ENCODE assay signal across 31 cellular contexts in genomic region chr5:139740993-139741672, GRCh38. TPM values are rescaled to one million over a fixed set of nuclear protein-coding genes. Genes with fewer than 3 reads are reported as not detected.
DNase-seq lines count a peak whose midpoint lies in the region; TF ChIP-seq lines count a peak whose summit lies in the region.
"Had no signal": no experiment of that assay in that cellular context is flagged by ENCODE, and none has a peak within 500 bp of the region (broad histone marks: within the 10 kb centered on the region; RNA-seq: fewer than 3 reads in every experiment).

No MANE protein-coding gene starts in this region.

- no peak overlapping the region for H3K9ac ChIP-seq in endodermal cell (ENCODE audit: extremely low read depth, low read length, poor library complexity, severe bottlenecking)
- H3K9ac ChIP-seq: parathyroid adenoma, SK-N-SH had no signal

- no peak overlapping the region for H3K4me3 Mint-ChIP-seq in endodermal cell
- H3K4me3 Mint-ChIP-seq: activated CD4-positive, alpha-beta T cell treated with anti-CD3 and anti-CD28 coated beads for 36 hours; activated CD8-positive, alpha-beta T cell treated with anti-CD3 and anti-CD28 coated beads, Interleukin-2, amount 10 ng/mL, durations not matched to agents 7 days and 5 days; activated naive CD8-positive, alpha-beta T cell treated with anti-CD3 and anti-CD28 coated beads, Interleukin-2, amount 50 U/mL, for 24 hours; natural killer cell; T-helper 17 cell had no signal

- H3K4me1 ChIP-seq in DOHH2 (ENCODE audit: control insufficient read depth, low read length) (peaks cover 45% of the 10 kb centered on the region), endodermal cell (ENCODE audit: control insufficient read depth, insufficient read depth, low read length) (peaks cover 4% of the 10 kb centered on the region)
- H3K4me1 ChIP-seq: parathyroid adenoma had no signal

- H3K4me3 ChIP-seq in DOHH2 (ENCODE audit: low read length): peak overlapping the region; percentile 31; the same call in 1 of the 2 replicates
- no peak overlapping the region for H3K4me3 ChIP-seq in WERI-Rb-1 (ENCODE audit: low read depth, low read length)
- no peak overlapping the region for H3K4me3 ChIP-seq in endodermal cell (ENCODE audit: low read length)
- H3K4me3 ChIP-seq: right atrium auricular region, upper lobe of left lung had no signal

- no peaks in the 10 kb centered on the region for H4K20me1 ChIP-seq in DOHH2 (ENCODE audit: control insufficient read depth, insufficient read depth, low read depth, low read length)

- DNase-seq in WERI-Rb-1 (no peak), endodermal cell (no peak), retina (peak; percentile 33), NCI-H2107 (lab: John Stamatoyannopoulos, UW) (no peak), AG08395 (ENCODE audit: low spot score) (no peak)
- no peak for DNase-seq in activated naive CD4-positive, alpha-beta T cell treated with anti-CD3 and anti-CD28 coated beads, Interleukin-2, amount 50 U/mL, for 16 hours
- DNase-seq: activated CD4-positive, alpha-beta T cell treated with anti-CD3 and anti-CD28 coated beads for 36 hours; activated CD8-positive, alpha-beta T cell treated with anti-CD3 and anti-CD28 coated beads, Interleukin-2, amount 10 ng/mL, durations not matched to agents 7 days and 5 days; activated effector memory CD4-positive, alpha-beta T cell treated with anti-CD3 and anti-CD28 coated beads, Interleukin-2, amount 50 U/mL, for 16 hours; activated naive CD8-positive, alpha-beta T cell treated with anti-CD3 and anti-CD28 coated beads, Interleukin-2, amount 50 U/mL, for 24 hours; activated T-cell treated with anti-CD3 and anti-CD28 coated beads for 4 hours; cerebellar nuclear complex; EL; GOT3; IMR-90; kidney; midbrain; natural killer cell; NCI-H1105; NCI-H2029; NCI-H446; NCI-H82; SK-N-SH; spleen; T-helper 17 cell; upper lobe of left lung had no signal

- no peaks in the 10 kb centered on the region for H3K9me2 ChIP-seq in DOHH2 (replicated peaks; ENCODE audit: control insufficient read depth, low read length)
- H3K9me2 ChIP-seq: SK-N-SH had no signal

- H3K9me3 ChIP-seq in DOHH2 (ENCODE audit: control insufficient read depth, insufficient read depth, low read length) (no peaks in the 10 kb centered on the region), WERI-Rb-1 (ENCODE audit: severe bottlenecking) (no peaks in the 10 kb centered on the region), endodermal cell (ENCODE audit: control insufficient read depth, low read length) (no peaks in the 10 kb centered on the region)
- H3K9me3 ChIP-seq: right atrium auricular region, SK-N-SH, spleen, upper lobe of left lung had no signal

- no peaks in the 10 kb centered on the region for H3K9me3 Mint-ChIP-seq in endodermal cell
- H3K9me3 Mint-ChIP-seq: activated naive CD8-positive, alpha-beta T cell treated with anti-CD3 and anti-CD28 coated beads, Interleukin-2, amount 50 U/mL, for 24 hours; natural killer cell had no signal

- H3K79me2 ChIP-seq in DOHH2 (ENCODE audit: control insufficient read depth, low read length): no peaks in the 10 kb centered on the region
- H3K79me2 ChIP-seq: parathyroid adenoma had no signal

- no peaks in the 10 kb centered on the region; the same call in 1 of the 2 replicates for H3K27me3 ChIP-seq in DOHH2 (ENCODE audit: control insufficient read depth, low read length)
- H3K27me3 ChIP-seq in WERI-Rb-1 (ENCODE audit: insufficient read depth, low read depth, severe bottlenecking): no peaks in the 10 kb centered on the region
- H3K27me3 ChIP-seq in endodermal cell (ENCODE audit: control insufficient read depth, insufficient read depth, low read length, poor library complexity, severe bottlenecking): peaks cover 24% of the 10 kb centered on the region
- H3K27me3 ChIP-seq: right atrium auricular region had no signal

- peaks cover 19% of the 10 kb centered on the region for H3K4me1 Mint-ChIP-seq in endodermal cell

- H3K36me3 ChIP-seq in DOHH2 (ENCODE audit: control insufficient read depth, low read length) (no peaks in the 10 kb centered on the region), WERI-Rb-1 (no peaks in the 10 kb centered on the region), endodermal cell (ENCODE audit: control insufficient read depth, insufficient read depth, low read length) (no peaks in the 10 kb centered on the region)
- H3K36me3 ChIP-seq: right atrium auricular region, spleen, upper lobe of left lung had no signal

- 92 to 98% methylated on average over 4 to 6 of the region's 6 CpGs for WGBS in endodermal cell (ENCODE audit: insufficient coverage in 1 of 2, insufficient read length in 1 of 2), 2 experiments

- H3K27ac ChIP-seq in DOHH2 (ENCODE audit: low read depth, low read length) (no peak overlapping the region), WERI-Rb-1 (peak overlapping the region; percentile 59), endodermal cell (ENCODE audit: low read depth, low read length) (peak overlapping the region; percentile 84)
- H3K27ac ChIP-seq: parathyroid adenoma, right atrium auricular region, spleen, upper lobe of left lung had no signal

- H3F3A ChIP-seq in DOHH2 (ENCODE audit: control insufficient read depth, insufficient read depth): no peaks in the 10 kb centered on the region

- TF ChIP-seq CTCF in DOHH2 (IDR thresholded peaks at IDR 0.05; ENCODE audit: low read depth, low read length, poor library complexity, severe bottlenecking) (no peak), WERI-Rb-1 (IDR thresholded peaks at IDR 0.05; ENCODE audit: low read depth, low read length) (no peak), endodermal cell (conservative IDR thresholded peaks at IDR 0.05) (no peak)

- peak overlapping the region; percentile 55 for H3K4me2 ChIP-seq in DOHH2 (ENCODE audit: low read length)
- H3K4me2 ChIP-seq: SK-N-SH had no signal

- H3K36me3 Mint-ChIP-seq in endodermal cell (ENCODE audit: low read depth): peaks cover 2% of the 10 kb centered on the region
- H3K36me3 Mint-ChIP-seq: natural killer cell had no signal

- no peak overlapping the region for H3K27ac Mint-ChIP-seq in endodermal cell
- H3K27ac Mint-ChIP-seq: activated CD4-positive, alpha-beta T cell treated with anti-CD3 and anti-CD28 coated beads for 36 hours; activated CD8-positive, alpha-beta T cell treated with anti-CD3 and anti-CD28 coated beads, Interleukin-2, amount 10 ng/mL, durations not matched to agents 7 days and 5 days; activated naive CD8-positive, alpha-beta T cell treated with anti-CD3 and anti-CD28 coated beads, Interleukin-2, amount 50 U/mL, for 24 hours had no signal

- H3K27me3 Mint-ChIP-seq in endodermal cell (ENCODE audit: insufficient read depth): peaks cover 26% of the 10 kb centered on the region
- H3K27me3 Mint-ChIP-seq: activated CD4-positive, alpha-beta T cell treated with anti-CD3 and anti-CD28 coated beads for 36 hours; activated naive CD8-positive, alpha-beta T cell treated with anti-CD3 and anti-CD28 coated beads, Interleukin-2, amount 50 U/mL, for 24 hours; T-helper 17 cell had no signal

RNA-seq across cellular contexts. Expression of gene PSD2, which starts 54.5 kb away (rescaled TPM):
- 1 to 10 TPM in 1 of 2 donors, under 1 TPM in 1; 0.55 to 2.5 TPM for total RNA-seq in endodermal cell
- 2.0 TPM for polyA plus RNA-seq in endodermal cell (2013, experiment 1 of 2)
- 2.0 TPM for polyA plus RNA-seq in endodermal cell (2013, experiment 2 of 2)
- total RNA-seq: activated CD4-positive, alpha-beta T cell treated with anti-CD3 and anti-CD28 coated beads for 36 hours; activated CD8-positive, alpha-beta T cell treated with anti-CD3 and anti-CD28 coated beads, Interleukin-2, amount 10 ng/mL, durations not matched to agents 7 days and 5 days; epithelial cell of proximal tubule; IMR-90 had no signal
- polyA plus RNA-seq: liver had no signal
